ENCODE assay signal across 8 cellular contexts in genomic region chr7:148303295-148304013, GRCh38.
DNase-seq lines count a peak whose midpoint lies in the region; ATAC-seq and TF ChIP-seq lines count a peak whose summit lies in the region.

No MANE protein-coding gene starts in this region.

- CTCF ChIA-PET in PC-3 (lab: Charles Lee), result no interaction called here

- H3K27ac ChIP-seq in PC-3 (ENCODE audit: low read length), result no peak overlapping the region

- POLR2A ChIA-PET in PC-3 (lab: Charles Lee; ENCODE audit: unreplicated experiment), result no interaction called here

- H3K9me2 ChIP-seq in PC-3 (replicated peaks; ENCODE audit: low read length), result no peaks in the 10 kb centered on the region

- no peaks in the 10 kb centered on the region for H3K9me3 ChIP-seq in PC-3 (ENCODE audit: low read length)

- H3K79me2 ChIP-seq in PC-3 (ENCODE audit: low read length), result no peaks in the 10 kb centered on the region

- ATAC-seq in PC-3 (peak; percentile 87), GM21390 (IDR thresholded peaks at IDR 0.05; ENCODE audit: unreplicated experiment) (no peak), GM18519 (IDR thresholded peaks at IDR 0.05; ENCODE audit: low FRiP score, unreplicated experiment) (no peak)

- intact Hi-C loops in PC-3 (cut with micrococcal nuclease), result no loop called here

- no peak overlapping the region for H3K4me3 ChIP-seq in PC-3 (ENCODE audit: low read length)

- DNase-seq in GM03348 (ENCODE audit: low spot score), result peak; percentile 73
- peak; percentile 83 for DNase-seq in PC-3
- peak; percentile 8 for DNase-seq in fibroblast of peridontal ligament (ENCODE audit: extremely low read depth)
- DNase-seq in renal cortical epithelial cell (ENCODE audit: low read depth), result peak; percentile 8
- no peak for DNase-seq in GM13976 (ENCODE audit: low spot score)
- no peak for DNase-seq in NCI-H2196 (lab: John Stamatoyannopoulos, UW; ENCODE audit: unreplicated experiment)

- in situ Hi-C loops in GM13976 (cut with MboI; ENCODE audit: low sequenced_read_pairs, unreplicated experiment), result no loop called here

- H4K20me1 ChIP-seq in PC-3 (ENCODE audit: low read length), result no peaks in the 10 kb centered on the region

- H3K9ac ChIP-seq in PC-3 (ENCODE audit: low read length), result no peak overlapping the region

- no peaks in the 10 kb centered on the region for H3K36me3 ChIP-seq in PC-3 (ENCODE audit: low read depth, low read length)

- H3F3A ChIP-seq in PC-3 (ENCODE audit: low read length, unreplicated experiment), result no peaks in the 10 kb centered on the region

- H3K4me1 ChIP-seq in PC-3 (ENCODE audit: insufficient read depth, low read length), result no peaks in the 10 kb centered on the region

- TF ChIP-seq CTCF in PC-3 (conservative IDR thresholded peaks at IDR 0.05; ENCODE audit: low read depth, low read length), result no peak
- TF ChIP-seq CTCF in GM13976 (IDR thresholded peaks at IDR 0.05; ENCODE audit: borderline replicate concordance, control extremely low read depth, extremely low read depth, insufficient read depth, missing control alignments), result no peak

- H3K27me3 ChIP-seq in PC-3 (ENCODE audit: low read length), result peaks cover 3% of the 10 kb centered on the region

- no TSS peak for BruUV-seq in PC-3 (replicated peaks; lab: Mats Ljungman, UMichigan)

- H2AFZ ChIP-seq in PC-3 (ENCODE audit: low read length), result no peak overlapping the region

- H3K4me2 ChIP-seq in PC-3 (ENCODE audit: low read length), result no peak overlapping the region

Comparison
In these comparisons a context has a peak if more than half of its experiments do, and no peak if none do; other contexts are left out.
1. DNase-seq: peak in GM03348 (single experiment), PC-3 (single experiment), fibroblast of peridontal ligament (single experiment) and renal cortical epithelial cell (single experiment); none in GM13976 (single experiment) and NCI-H2196 (single experiment).